17 cellular contexts compared by ENCODE assay signal in genomic region chr11:111412293-111412692, GRCh38. TPM values are rescaled to one million over a fixed set of nuclear protein-coding genes. Genes with fewer than 3 reads are reported as not detected.
"Had no signal": no experiment of that assay in that cellular context is flagged by ENCODE, and none has a peak within 500 bp of the region (broad histone marks: within the 10 kb centered on the region; RNA-seq: fewer than 3 reads in every experiment).

No MANE protein-coding gene starts in this region.

- H3K9me3 Mint-ChIP-seq: activated naive CD4-positive, alpha-beta T cell treated with anti-CD3 and anti-CD28 coated beads, Interleukin-2, amount 50 U/mL, for 24 hours; neural crest cell had no signal

- H3K27me3 Mint-ChIP-seq: activated naive CD4-positive, alpha-beta T cell treated with anti-CD3 and anti-CD28 coated beads, Interleukin-2, amount 50 U/mL, for 24 hours had no signal

- ATAC-seq: right cardiac atrium had no signal

- H3K27me3 ChIP-seq: esophagus muscularis mucosa had no signal

- FAIRE-seq: colon, islet of Langerhans, small intestine had no signal

- H3K9me3 ChIP-seq: esophagus muscularis mucosa, prostate gland had no signal

- H3K4me1 ChIP-seq: prostate gland had no signal

- DNase-seq: activated CD8-positive, alpha-beta memory T cell treated with anti-CD3 and anti-CD28 coated beads for 24 hours; activated effector memory CD4-positive, alpha-beta T cell treated with anti-CD3 and anti-CD28 coated beads, Interleukin-2, amount 50 U/mL, for 16 hours; amniotic stem cell; midbrain; right cardiac atrium; small intestine; T-helper 1 cell; T1000 had no signal

- H3K36me3 Mint-ChIP-seq: activated naive CD4-positive, alpha-beta T cell treated with anti-CD3 and anti-CD28 coated beads, Interleukin-2, amount 50 U/mL, for 24 hours had no signal

- H3K4me3 ChIP-seq: esophagus muscularis mucosa, lung, prostate gland had no signal

- H3K27ac ChIP-seq: esophagus muscularis mucosa, prostate gland had no signal

- H3K4me3 Mint-ChIP-seq: activated naive CD4-positive, alpha-beta T cell treated with anti-CD3 and anti-CD28 coated beads, Interleukin-2, amount 50 U/mL, for 24 hours; neural crest cell had no signal

- H3K27ac Mint-ChIP-seq: activated naive CD4-positive, alpha-beta T cell treated with anti-CD3 and anti-CD28 coated beads, Interleukin-2, amount 50 U/mL, for 24 hours had no signal

- H3K36me3 ChIP-seq: esophagus muscularis mucosa, prostate gland had no signal

RNA-seq across cellular contexts. Expression of gene POU2AF1, which starts 33.2 kb away (rescaled TPM):
- total RNA-seq: myocyte, neural crest cell, osteoblast had no signal
- polyA plus RNA-seq: right cardiac atrium had no signal
